28 cellular contexts compared by ENCODE assay signal in genomic region chr2:173862612-173863217, GRCh38.
DNase-seq lines count a peak whose midpoint lies in the region; ATAC-seq and TF ChIP-seq lines count a peak whose summit lies in the region.
"Had no signal": no experiment of that assay in that cellular context is flagged by ENCODE, and none has a peak within 500 bp of the region (broad histone marks: within the 10 kb centered on the region; RNA-seq: fewer than 3 reads in every experiment).

No MANE protein-coding gene starts in this region.

- no peak overlapping the region for H2AFZ ChIP-seq in Karpas-422 (ENCODE audit: low read length)

- H3K27me3 ChIP-seq in right atrium auricular region (no peaks in the 10 kb centered on the region), colonic mucosa (no peaks in the 10 kb centered on the region), aorta (ENCODE audit: control insufficient read depth in 1 of 2, insufficient read depth in 2 of 2, low read length in 1 of 2) (no peaks in the 10 kb centered on the region), upper lobe of right lung (no peaks in the 10 kb centered on the region), Karpas-422 (ENCODE audit: low read length) (no peaks in the 10 kb centered on the region)
- H3K27me3 ChIP-seq: BLaER1 treated with 17β-estradiol and CSF1 and Interleukin-3, amounts not matched to agents 10 nM and 100 nM; SJCRH30 had no signal

- H3K4me2 ChIP-seq in Karpas-422 (ENCODE audit: low read depth, low read length, poor library complexity, severe bottlenecking): no peak overlapping the region
- H3K4me2 ChIP-seq: KMS-11 had no signal

- H3K4me1 ChIP-seq in right atrium auricular region: no peaks in the 10 kb centered on the region
- H3K4me1 ChIP-seq in colonic mucosa: no peaks in the 10 kb centered on the region
- H3K4me1 ChIP-seq in aorta (ENCODE audit: control insufficient read depth in 1 of 2, insufficient read depth in 2 of 2, low read length in 2 of 2): no peaks in the 10 kb centered on the region
- no peaks in the 10 kb centered on the region for H3K4me1 ChIP-seq in upper lobe of right lung
- peaks cover 21% of the 10 kb centered on the region for H3K4me1 ChIP-seq in Karpas-422 (ENCODE audit: low read length)
- H3K4me1 ChIP-seq: Caco-2 had no signal

- no peaks in the 10 kb centered on the region for H3K36me3 ChIP-seq in right atrium auricular region
- H3K36me3 ChIP-seq in colonic mucosa: no peaks in the 10 kb centered on the region
- no peaks in the 10 kb centered on the region for H3K36me3 ChIP-seq in aorta (ENCODE audit: control insufficient read depth in 1 of 2, insufficient read depth in 2 of 2, low read length in 1 of 2)
- H3K36me3 ChIP-seq in upper lobe of right lung: no peaks in the 10 kb centered on the region
- H3K36me3 ChIP-seq in Karpas-422 (ENCODE audit: insufficient read depth, low read length): no peaks in the 10 kb centered on the region
- H3K36me3 ChIP-seq: BLaER1 treated with 17β-estradiol and CSF1 and Interleukin-3, amounts not matched to agents 10 nM and 100 nM; SJCRH30 had no signal

- whole genome bisulfite sequencing in aorta, 2 donors: 28 to 30% methylated on average over 4 of the region's 4 CpGs

- intact Hi-C loops in Right ventricle myocardium inferior (cut with DNase I): no loop called here
- intact Hi-C loops in colonic mucosa (cut with DNase I): no loop called here
- intact Hi-C loops in aorta (cut with DNase I): no loop called here
- intact Hi-C loops in upper lobe of right lung (cut with DNase I): no loop called here

- peak; percentile 25 for ATAC-seq in Right ventricle myocardium inferior
- ATAC-seq in aorta (ENCODE audit: low FRiP score): peak; percentile 67
- ATAC-seq in upper lobe of right lung: no peak
- ATAC-seq: GM12878, HCT116, Panc1 had no signal

- DNase-seq in Right ventricle myocardium inferior (ENCODE audit: missing footprints) (no peak), right atrium auricular region (ENCODE audit: low spot score) (no peak), colonic mucosa (peak; percentile 22), mucosa of gallbladder (ENCODE audit: low spot score) (peak; percentile 21), aorta (peak in 1 of 2 donors; percentile 49), upper lobe of right lung (no peak), Karpas-422 (no peak), substantia nigra (lab: John Stamatoyannopoulos, UW) (no peak)
- DNase-seq: Caco-2; CD4-positive, alpha-beta memory T cell; DMS 273 treated with DMSO at 0.1 percent for 48 hours; DMS79 treated with DMSO at 0.1 percent for 48 hours; GOT3; IMR-90; MV-4-11; NCI-H1105 treated with DMSO at 0.1 percent for 48 hours; NCI-H2081; NCI-H2171; NCI-H345; NCI-H524 treated with DMSO at 0.1 percent for 48 hours; NCI-H82; SJCRH30 had no signal

- H3K27ac ChIP-seq in right atrium auricular region: no peak overlapping the region
- H3K27ac ChIP-seq in colonic mucosa: no peak overlapping the region
- no peak overlapping the region for H3K27ac ChIP-seq in aorta (ENCODE audit: low read depth in 1 of 2, low read length in 2 of 2)
- H3K27ac ChIP-seq in upper lobe of right lung: no peak overlapping the region
- H3K27ac ChIP-seq in Karpas-422 (ENCODE audit: low read length): no peak overlapping the region
- H3K27ac ChIP-seq in substantia nigra (ENCODE audit: low read depth, low read length, poor library complexity, severe bottlenecking): no peak overlapping the region
- H3K27ac ChIP-seq: 22Rv1; BLaER1 treated with 17β-estradiol and CSF1 and Interleukin-3, amounts not matched to agents 10 nM and 100 nM; KMS-11; SJCRH30 had no signal

- H3K9ac ChIP-seq in colonic mucosa (ENCODE audit: low read depth in 2 of 2, low read length in 2 of 2) (no peak overlapping the region), Karpas-422 (ENCODE audit: low read length) (no peak overlapping the region)
- H3K9ac ChIP-seq: BLaER1 treated with 17β-estradiol and CSF1 and Interleukin-3, amounts not matched to agents 10 nM and 100 nM; KMS-11 had no signal

- H3K9me2 ChIP-seq in Karpas-422 (replicated peaks; ENCODE audit: insufficient read depth, low read length): no peaks in the 10 kb centered on the region

- no peak for TF ChIP-seq CTCF in right atrium auricular region (IDR thresholded peaks at IDR 0.05)
- no peak for TF ChIP-seq CTCF in colonic mucosa (IDR thresholded peaks at IDR 0.05)
- TF ChIP-seq CTCF in upper lobe of right lung (IDR thresholded peaks at IDR 0.05): no peak

- H4K20me1 ChIP-seq in Karpas-422 (ENCODE audit: insufficient read depth, low read depth, low read length): no peaks in the 10 kb centered on the region
- H4K20me1 ChIP-seq: BLaER1 treated with 17β-estradiol and CSF1 and Interleukin-3, amounts not matched to agents 10 nM and 100 nM had no signal

- no peak overlapping the region for H3K4me3 ChIP-seq in right atrium auricular region
- no peak overlapping the region for H3K4me3 ChIP-seq in colonic mucosa
- no peak overlapping the region for H3K4me3 ChIP-seq in aorta (ENCODE audit: low read length in 2 of 2)
- no peak overlapping the region for H3K4me3 ChIP-seq in upper lobe of right lung
- no peak overlapping the region for H3K4me3 ChIP-seq in Karpas-422 (ENCODE audit: low read length)
- H3K4me3 ChIP-seq: BLaER1 treated with 17β-estradiol and CSF1 and Interleukin-3, amounts not matched to agents 10 nM and 100 nM; GM12878; SJCRH30 had no signal

- H3K79me2 ChIP-seq in Karpas-422 (ENCODE audit: low read length): no peaks in the 10 kb centered on the region

- no peaks in the 10 kb centered on the region for H3K9me3 ChIP-seq in right atrium auricular region
- no peaks in the 10 kb centered on the region for H3K9me3 ChIP-seq in colonic mucosa
- H3K9me3 ChIP-seq in aorta (ENCODE audit: control insufficient read depth, low read length): no peaks in the 10 kb centered on the region
- no peaks in the 10 kb centered on the region for H3K9me3 ChIP-seq in upper lobe of right lung
- no peaks in the 10 kb centered on the region for H3K9me3 ChIP-seq in Karpas-422 (ENCODE audit: low read length)
- H3K9me3 ChIP-seq: BLaER1 treated with 17β-estradiol and CSF1 and Interleukin-3, amounts not matched to agents 10 nM and 100 nM; Caco-2; SJCRH30 had no signal

Comparison
In these comparisons a context has a peak if more than half of its experiments do, and no peak if none do; other contexts are left out.
1. DNase-seq: peak in colonic mucosa (single experiment) and mucosa of gallbladder (single experiment); none in Right ventricle myocardium inferior (single experiment), right atrium auricular region (single experiment), upper lobe of right lung (single experiment), Karpas-422 (single experiment) and substantia nigra (0 of 49).